Comparison of ENCODE assay signal across 1 cellular context in genomic region chr4:39527296-39528055, GRCh38.
TF ChIP-seq lines count a peak whose summit lies in the region.

Gene UGDH (minus strand): TSS chr4:39527439. CDS start chr4:39521512, 5,927 bp downstream.

TF ChIP-seq in HEK293, 187 proteins besides CTCF, POLR2A, EP300 and RAD21 (continued from another document and continues in another):
- TF ChIP-seq TSHZ1 (tag by site-specific recombination; IDR thresholded peaks at IDR 0.05; ENCODE audit: borderline replicate concordance): no peak
- TF ChIP-seq ZBTB49 (tag by site-specific recombination; IDR thresholded peaks at IDR 0.05; ENCODE audit: low read depth): no peak
- TF ChIP-seq ZNF121 (tag by site-specific recombination; IDR thresholded peaks at IDR 0.05): no peak
- TF ChIP-seq ZNF529 (tag by site-specific recombination; IDR thresholded peaks at IDR 0.05; ENCODE audit: insufficient replicate concordance): no peak
- no peak for TF ChIP-seq ZSCAN23 (tag by site-specific recombination; IDR thresholded peaks at IDR 0.05)
- TF ChIP-seq ZNF140 (tag by site-specific recombination; IDR thresholded peaks at IDR 0.05): no peak
- no peak for TF ChIP-seq ZNF449 (tag by site-specific recombination; IDR thresholded peaks at IDR 0.05)
- TF ChIP-seq ZBTB44 (tag by site-specific recombination; IDR thresholded peaks at IDR 0.05): no peak
- peak; percentile 43 for TF ChIP-seq GLIS1 (tag by site-specific recombination; IDR thresholded peaks at IDR 0.05)
- TF ChIP-seq ZIC2 (tag by site-specific recombination; IDR thresholded peaks at IDR 0.05): peak; percentile 60
- no peak for TF ChIP-seq ZNF292 (tag by site-specific recombination; IDR thresholded peaks at IDR 0.05; ENCODE audit: borderline replicate concordance, low read depth)
- TF ChIP-seq SALL2 (tag by site-specific recombination; IDR thresholded peaks at IDR 0.05; ENCODE audit: borderline replicate concordance): no peak
- TF ChIP-seq ZNF350 (tag by site-specific recombination; IDR thresholded peaks at IDR 0.05): no peak
- TF ChIP-seq ZSCAN30 (tag by site-specific recombination; IDR thresholded peaks at IDR 0.05): 0 out of 2 replicates have a peak, but pooled peaks have one; percentile 20
- peak; percentile 87 for TF ChIP-seq ZFHX2 (tag by site-specific recombination; conservative IDR thresholded peaks at IDR 0.05)
- TF ChIP-seq ZBTB48 (tag by site-specific recombination; IDR thresholded peaks at IDR 0.05): 0 out of 2 replicates have a peak, but pooled peaks have one; percentile 15
- no peak for TF ChIP-seq ZNF311 (tag by site-specific recombination; IDR thresholded peaks at IDR 0.05; ENCODE audit: borderline replicate concordance)
- no peak for TF ChIP-seq ZNF416 (tag by site-specific recombination; IDR thresholded peaks at IDR 0.05)
- no peak for TF ChIP-seq AEBP2 (tag by site-specific recombination; IDR thresholded peaks at IDR 0.05; ENCODE audit: borderline replicate concordance)
- TF ChIP-seq ZNF266 (tag by site-specific recombination; IDR thresholded peaks at IDR 0.05; ENCODE audit: low read depth): no peak
- TF ChIP-seq ZFP3 (tag by site-specific recombination; IDR thresholded peaks at IDR 0.05; ENCODE audit: low read depth): no peak
- TF ChIP-seq ZFP37 (tag by site-specific recombination; IDR thresholded peaks at IDR 0.05): peak; percentile 16; the same call in 1 of the 2 replicates
- peak; percentile 84 for TF ChIP-seq ZNF335 (tag by site-specific recombination; conservative IDR thresholded peaks at IDR 0.05)
- TF ChIP-seq BCL11A (tag by site-specific recombination; IDR thresholded peaks at IDR 0.05; ENCODE audit: low read depth): peak; percentile 44; the same call in 1 of the 2 replicates
- peak; percentile 41; the same call in 1 of the 2 replicates for TF ChIP-seq HIC1 (tag by site-specific recombination; IDR thresholded peaks at IDR 0.05)
- TF ChIP-seq ZNF157 (tag by site-specific recombination; IDR thresholded peaks at IDR 0.05): no peak
- TF ChIP-seq ZNF629 (tag by site-specific recombination; IDR thresholded peaks at IDR 0.05): 0 out of 2 replicates have a peak, but pooled peaks have one; percentile 34
- TF ChIP-seq ZNF776 (tag by site-specific recombination; IDR thresholded peaks at IDR 0.05; ENCODE audit: borderline replicate concordance): no peak
- no peak for TF ChIP-seq ZNF239 (tag by site-specific recombination; IDR thresholded peaks at IDR 0.05)
- 0 out of 2 replicates have a peak, but pooled peaks have one; percentile 67 for TF ChIP-seq ZNF785 (tag by site-specific recombination; IDR thresholded peaks at IDR 0.05)
- 0 out of 2 replicates have a peak, but pooled peaks have one; percentile 64 for TF ChIP-seq ZSCAN5A (tag by site-specific recombination; IDR thresholded peaks at IDR 0.05)
- no peak for TF ChIP-seq ZNF843 (tag by site-specific recombination; IDR thresholded peaks at IDR 0.05)
- peak; percentile 94 for TF ChIP-seq ZNF580 (tag by site-specific recombination; IDR thresholded peaks at IDR 0.05)
- TF ChIP-seq ZNF404 (tag by site-specific recombination; IDR thresholded peaks at IDR 0.05): no peak
- peak; percentile 81; the same call in 1 of the 2 replicates for TF ChIP-seq BCL11B (tag by site-specific recombination; IDR thresholded peaks at IDR 0.05; ENCODE audit: low read depth)
- TF ChIP-seq ZBTB10 (tag by site-specific recombination; IDR thresholded peaks at IDR 0.05): 0 out of 2 replicates have a peak, but pooled peaks have one; percentile 60
- TF ChIP-seq SCRT1 (tag by site-specific recombination; IDR thresholded peaks at IDR 0.05; ENCODE audit: borderline replicate concordance): 0 out of 2 replicates have a peak, but pooled peaks have one; percentile 15
- TF ChIP-seq PATZ1 (tag by site-specific recombination; IDR thresholded peaks at IDR 0.05): peak; percentile 90
- peak; percentile 54 for TF ChIP-seq KLF1 (tag by site-specific recombination; IDR thresholded peaks at IDR 0.05)
